8 cellular contexts compared by ENCODE assay signal in the genomic region with DNA sequence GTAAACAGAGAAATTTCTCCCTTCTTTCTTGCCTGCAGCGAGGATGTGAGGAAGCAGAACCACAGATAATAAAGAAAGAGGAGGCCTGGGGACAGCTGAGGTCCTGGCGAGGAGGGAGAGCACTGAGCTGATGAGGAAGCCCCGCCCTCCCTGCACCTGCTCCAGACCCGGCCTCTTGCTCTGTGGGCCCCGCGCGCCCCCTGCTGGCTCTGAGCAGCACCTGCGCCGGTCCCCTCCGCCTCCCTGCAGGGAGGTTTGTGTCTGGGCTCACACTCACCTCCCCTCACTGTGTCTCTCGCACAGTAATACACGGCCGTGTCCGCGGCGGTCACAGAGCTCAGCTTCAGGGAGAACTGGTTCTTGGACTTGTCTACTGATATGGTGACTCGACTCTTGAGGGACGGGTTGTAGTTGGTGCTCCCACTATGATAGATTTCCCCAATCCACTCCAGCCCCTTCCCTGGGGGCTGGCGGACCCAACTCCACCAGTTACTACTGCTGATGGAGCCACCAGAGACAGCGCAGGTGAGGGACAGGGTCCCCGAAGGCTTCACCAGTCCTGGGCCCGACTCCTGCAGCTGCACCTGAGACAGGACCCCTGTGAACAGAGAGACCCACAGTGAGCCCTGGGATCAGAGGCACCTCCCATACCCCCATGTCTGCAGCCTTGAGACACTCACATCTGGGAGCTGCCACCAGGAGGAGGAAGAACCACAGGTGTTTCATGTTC.
DNase-seq lines count a peak whose midpoint lies in the region; ATAC-seq, FAIRE-seq and TF ChIP-seq lines count a peak whose summit lies in the region.
"Not testable (repeated sequence)": the region's sequence is repeated elsewhere in the genome, so short reads cannot be mapped to it uniquely, and the experiment has no call there.

No MANE protein-coding gene starts in this region.

- CTCF ChIA-PET in Calu3 (lab: Charles Lee): interaction anchor here (1.0 kb wide), 1 partner anchor 66 kb away, joined by 4 read pairs; no protein-coding TSS in a partner anchor

- intact Hi-C loops in Calu3 (cut with micrococcal nuclease; ENCODE audit: unreplicated experiment); psoas muscle (cut with DNase I): not testable (repeated sequence)

- not testable (repeated sequence) for H3K4me3 Mint-ChIP-seq in Calu3 (ENCODE audit: low read depth, unreplicated experiment)

- H3K4me1 Mint-ChIP-seq in Calu3 (ENCODE audit: low read depth, unreplicated experiment): not testable (repeated sequence)

- peaks cover 94% of the 10 kb centered on the region for H3K27me3 Mint-ChIP-seq in Calu3 (ENCODE audit: unreplicated experiment)

- H3K4me1 ChIP-seq in psoas muscle: not testable (repeated sequence)

- H3K9me3 ChIP-seq in psoas muscle: not testable (repeated sequence)

- ATAC-seq in psoas muscle; stimulated activated naive CD8-positive, alpha-beta T cell treated with anti-CD3 and anti-CD28 coated beads, Interleukin-15, Interleukin-2, amounts not matched to agents 100 U/mL and 50 U/mL, for 24 hours: not testable (repeated sequence)

- peak; percentile 81 for DNase-seq in Calu3
- peak; percentile 8 for DNase-seq in HTR-8/SVneo (ENCODE audit: insufficient read length, low spot score)
- peak; percentile 37 for DNase-seq in NCI-H2196 (lab: John Stamatoyannopoulos, UW; ENCODE audit: unreplicated experiment)
- peak; percentile 49 to 81 (median 71) for DNase-seq in T-helper 2 cell
- DNase-seq in activated T-cell treated with anti-CD3 and anti-CD28 coated beads for 48 hours (ENCODE audit: low read depth): peak; percentile 79
- DNase-seq in effector CD4-positive, alpha-beta T cell: peak; percentile 75
- peak in 1 of 2 donors; percentile 57 for DNase-seq in psoas muscle
- DNase-seq in stimulated activated naive CD8-positive, alpha-beta T cell treated with anti-CD3 and anti-CD28 coated beads, Interleukin-15, Interleukin-2, amounts not matched to agents 100 U/mL and 50 U/mL, for 24 hours: peak; percentile 92

- H3K27ac Mint-ChIP-seq in Calu3 (ENCODE audit: unreplicated experiment): not testable (repeated sequence)

- H3K36me3 ChIP-seq in psoas muscle (ENCODE audit: insufficient read depth in 1 of 2, low read depth in 1 of 2): not testable (repeated sequence)

- TF ChIP-seq CTCF in Calu3 (IDR thresholded peaks at IDR 0.05; ENCODE audit: unreplicated experiment): peak; percentile 60
- TF ChIP-seq CTCF in psoas muscle (IDR thresholded peaks at IDR 0.05): peak; percentile 35

- not testable (repeated sequence) for FAIRE-seq in HTR-8/SVneo (lab: Jason Lieb, UNC)

- 39 to 76% (median 50%) methylated on average over 7 to 21 of the region's 22 CpGs for WGBS in psoas muscle, 3 donors

- H3K36me3 Mint-ChIP-seq in Calu3 (ENCODE audit: insufficient read depth, unreplicated experiment): not testable (repeated sequence)

- not testable (repeated sequence) for H3K27ac ChIP-seq in psoas muscle

- H3K27me3 ChIP-seq in psoas muscle (ENCODE audit: insufficient read depth in 3 of 3, low read length in 2 of 3): not testable (repeated sequence)

- BruUV-seq in Calu3 (replicated peaks; lab: Mats Ljungman, UMichigan): not testable (repeated sequence)

- H3K9me3 Mint-ChIP-seq in Calu3 (ENCODE audit: low read depth, unreplicated experiment): not testable (repeated sequence)

- not testable (repeated sequence) for H3K4me3 ChIP-seq in psoas muscle
